Comparison of ENCODE assay signal across 9 cellular contexts in genomic region chr16:83356266-83356665, GRCh38.
DNase-seq lines count a peak whose midpoint lies in the region; TF ChIP-seq lines count a peak whose summit lies in the region.
"Had no signal": no experiment of that assay in that cellular context is flagged by ENCODE, and none has a peak within 500 bp of the region (broad histone marks: within the 10 kb centered on the region; RNA-seq: fewer than 3 reads in every experiment).

No MANE protein-coding gene starts in this region.

- intact Hi-C loops in stomach (cut with DNase I; ENCODE audit: low total_unique reads) = no loop called here

- WGBS in stomach, 5 donors = 1 to 9% (median 4%) methylated on average over 4 of the region's 4 CpGs

- H3K27me3 ChIP-seq in H7 (ENCODE audit: control insufficient read depth, insufficient read depth, low read length) (no peaks in the 10 kb centered on the region), stomach (no peaks in the 10 kb centered on the region)
- H3K27me3 ChIP-seq: BLaER1 had no signal

- no peaks in the 10 kb centered on the region for H3K4me1 ChIP-seq in stomach
- H3K4me1 ChIP-seq: BLaER1 had no signal

- TF ChIP-seq CTCF in stomach (IDR thresholded peaks at IDR 0.05) = peak in 4 of 7 experiments; percentile 19 to 52 (median 32)

- DNase-seq in NCI-H1436 (lab: John Stamatoyannopoulos, UW) (peak; percentile 54), NCI-H1436 treated with DMSO at 0.1 percent for 48 hours (lab: John Stamatoyannopoulos, UW) (no peak), H7 (peak; percentile 60), NCI-H187 treated with DMSO at 0.1 percent for 48 hours (lab: John Stamatoyannopoulos, UW) (peak; percentile 1), amniotic stem cell (lab: John Stamatoyannopoulos, UW) (peak; percentile 60), hepatic stellate cell (ENCODE audit: low spot score) (peak; percentile 43), stomach (no peak)
- DNase-seq in activated CD4-positive, alpha-beta T cell treated with anti-CD3 and anti-CD28 coated beads, Interleukin-2, amount 50 U/mL, for 4 hours = no peak

- H3K36me3 ChIP-seq in H7 (replicated peaks; ENCODE audit: control insufficient read depth, insufficient read depth, low read length) (no peaks in the 10 kb centered on the region), stomach (no peaks in the 10 kb centered on the region)
- H3K36me3 ChIP-seq: BLaER1 had no signal

- no peaks in the 10 kb centered on the region for H3K9me3 ChIP-seq in stomach
- H3K9me3 ChIP-seq: BLaER1 had no signal

- TF ChIP-seq POLR2A in stomach (IDR thresholded peaks at IDR 0.05) = no peak

- H3K4me3 ChIP-seq in H7 (ENCODE audit: insufficient read depth, low read depth, low read length) = no peak overlapping the region
- H3K4me3 ChIP-seq in stomach = no peak overlapping the region
- H3K4me3 ChIP-seq: BLaER1 had no signal

- no peak overlapping the region for H3K27ac ChIP-seq in stomach
- H3K27ac ChIP-seq: BLaER1 had no signal

- no peak for TF ChIP-seq EP300 in stomach (IDR thresholded peaks at IDR 0.05)

Comparison
In these comparisons a context has a peak if more than half of its experiments do, and no peak if none do; other contexts are left out.
1. DNase-seq: peak in NCI-H1436 (single experiment), H7 (single experiment), NCI-H187 treated with DMSO at 0.1 percent for 48 hours (single experiment), amniotic stem cell (single experiment) and hepatic stellate cell (single experiment); none in NCI-H1436 treated with DMSO at 0.1 percent for 48 hours (single experiment), stomach (single experiment) and activated CD4-positive, alpha-beta T cell treated with anti-CD3 and anti-CD28 coated beads, Interleukin-2, amount 50 U/mL, for 4 hours (0 of 2).